In the genomic region with DNA sequence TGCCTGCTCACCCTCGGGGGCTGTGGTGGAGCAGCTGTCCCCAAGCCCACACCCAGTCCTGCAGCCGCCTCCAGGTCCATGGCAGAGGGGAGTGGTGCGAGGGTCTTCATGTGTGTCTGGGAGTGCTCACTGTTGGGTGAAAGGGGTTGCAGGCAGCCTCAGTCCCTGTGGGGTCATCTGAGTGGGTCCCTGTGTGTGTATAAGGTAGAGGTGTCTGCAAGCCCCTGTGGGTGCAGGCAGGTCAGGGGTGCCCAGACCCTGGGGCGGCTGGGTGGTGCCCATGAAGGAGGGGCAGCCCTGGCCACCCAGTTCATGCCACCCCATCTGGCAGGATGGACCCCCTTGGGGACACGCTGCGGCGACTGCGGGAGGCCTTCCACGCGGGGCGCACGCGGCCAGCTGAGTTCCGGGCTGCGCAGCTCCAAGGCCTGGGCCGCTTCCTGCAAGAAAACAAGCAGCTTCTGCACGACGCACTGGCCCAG, we compare ENCODE assay signal across 16 cellular contexts. TPM values are rescaled to one million over a fixed set of nuclear protein-coding genes. Genes with fewer than 3 reads are reported as not detected.
DNase-seq lines count a peak whose midpoint lies in the region; ATAC-seq and TF ChIP-seq lines count a peak whose summit lies in the region.
"Had no signal": no experiment of that assay in that cellular context is flagged by ENCODE, and none has a peak within 500 bp of the region (broad histone marks: within the 10 kb centered on the region; RNA-seq: fewer than 3 reads in every experiment).

No MANE protein-coding gene starts in this region.

- H3K4me1 ChIP-seq in BLaER1 (peaks cover 78% of the 10 kb centered on the region), SJSA1 (replicated peaks) (peaks cover 52% of the 10 kb centered on the region), esophagus muscularis mucosa (peaks cover 15 to 61% (median 55%) of the 10 kb centered on the region in 4 donors), trophoblast cell (ENCODE audit: control insufficient read depth in 1 of 2, insufficient read depth in 2 of 2, low read length in 2 of 2) (peaks cover 35 to 45% of the 10 kb centered on the region in 2 experiments)

- no peak overlapping the region for H2BK120ac ChIP-seq in trophoblast cell (ENCODE audit: insufficient read depth, low read length, poor library complexity)

- H3K36me3 ChIP-seq in BLaER1 (0 out of 2 replicates have a peak, but pooled peaks cover 5% of the 10 kb centered on the region), SJSA1 (peaks cover 24% of the 10 kb centered on the region), esophagus muscularis mucosa (no peaks in the 10 kb centered on the region), trophoblast cell (ENCODE audit: control insufficient read depth in 1 of 2, insufficient read depth in 2 of 2, low read length in 2 of 2) (no peaks in the 10 kb centered on the region)

- H2BK5ac ChIP-seq in trophoblast cell (ENCODE audit: low read depth, low read length, poor library complexity), result no peak overlapping the region

- H4K12ac ChIP-seq in trophoblast cell (ENCODE audit: low read depth, low read length), result no peak overlapping the region

- H3K4me3 ChIP-seq in BLaER1 (no peak overlapping the region), SJSA1 (no peak overlapping the region), esophagus muscularis mucosa (no peak overlapping the region), trophoblast cell (ENCODE audit: low read depth, low read length) (peak overlapping the region; percentile 13)
- H3K4me3 ChIP-seq: GM12878, GM23338 had no signal

- H3K9me3 ChIP-seq in BLaER1 (no peaks in the 10 kb centered on the region), SJSA1 (replicated peaks) (no peaks in the 10 kb centered on the region), esophagus muscularis mucosa (no peaks in the 10 kb centered on the region), trophoblast cell (ENCODE audit: insufficient read depth, low read depth, low read length) (peaks cover 1% of the 10 kb centered on the region)

- peaks cover 6% of the 10 kb centered on the region for H3K27me3 Mint-ChIP-seq in glutamatergic neuron (ENCODE audit: unreplicated experiment)
- H3K27me3 Mint-ChIP-seq: activated CD4-positive, alpha-beta T cell treated with anti-CD3 and anti-CD28 coated beads for 36 hours had no signal

- no peak overlapping the region for H2AK5ac ChIP-seq in trophoblast cell (ENCODE audit: low read length)

- H4K8ac ChIP-seq in trophoblast cell (ENCODE audit: low read depth, low read length), result no peak overlapping the region

- no peak overlapping the region for H3K23ac ChIP-seq in trophoblast cell (ENCODE audit: low read length)

- H3K36me3 Mint-ChIP-seq in glutamatergic neuron (ENCODE audit: unreplicated experiment), result no peaks in the 10 kb centered on the region

- peaks cover 5% of the 10 kb centered on the region for H3K4me1 Mint-ChIP-seq in glutamatergic neuron (ENCODE audit: low read depth, unreplicated experiment)
- H3K4me1 Mint-ChIP-seq: activated CD4-positive, alpha-beta T cell treated with anti-CD3 and anti-CD28 coated beads for 36 hours had no signal

- peak overlapping the region; percentile 98 for H2BK12ac ChIP-seq in trophoblast cell (ENCODE audit: low read length)

- peak overlapping the region; percentile 73 for H3K9ac ChIP-seq in BLaER1
- H3K9ac ChIP-seq in trophoblast cell (ENCODE audit: low read length), result no peak overlapping the region

- H2AFZ ChIP-seq in trophoblast cell (ENCODE audit: insufficient read depth, low read length, poor library complexity), result no peak overlapping the region
- H2AFZ ChIP-seq: GM23338 had no signal

- H4K20me1 ChIP-seq in BLaER1, result no peaks in the 10 kb centered on the region

- no peak overlapping the region for H3K4ac ChIP-seq in trophoblast cell (ENCODE audit: low read depth, low read length)

- peaks cover 31% of the 10 kb centered on the region for H3K79me1 ChIP-seq in trophoblast cell (ENCODE audit: low read length)

- no peak for TF ChIP-seq POLR2A in esophagus muscularis mucosa (IDR thresholded peaks at IDR 0.05; ENCODE audit: low read depth)

- ATAC-seq in GM18517 (IDR thresholded peaks at IDR 0.05; ENCODE audit: unreplicated experiment), result no peak
- ATAC-seq: GM12878, GM23338 had no signal

- peak overlapping the region; percentile 16 for H4K91ac ChIP-seq in trophoblast cell (ENCODE audit: low read depth, low read length)

- no peak overlapping the region for H3K4me3 Mint-ChIP-seq in glutamatergic neuron (ENCODE audit: unreplicated experiment)
- H3K4me3 Mint-ChIP-seq: activated CD4-positive, alpha-beta T cell treated with anti-CD3 and anti-CD28 coated beads for 36 hours; GM23338 had no signal

- in situ Hi-C loops in GM13977 (cut with MboI; ENCODE audit: low pct_unique_long_range_greater_than_20kb, low sequenced_read_pairs, unreplicated experiment), result no loop called here

- H3K27ac Mint-ChIP-seq in glutamatergic neuron (ENCODE audit: unreplicated experiment), result no peak overlapping the region
- H3K27ac Mint-ChIP-seq: activated CD4-positive, alpha-beta T cell treated with anti-CD3 and anti-CD28 coated beads for 36 hours; GM23338 had no signal

- H3K4me2 ChIP-seq in BLaER1, result peak overlapping the region; percentile 100
- no peak overlapping the region for H3K4me2 ChIP-seq in trophoblast cell (ENCODE audit: low read length)
- H3K4me2 ChIP-seq: GM23338 had no signal

- DNase-seq in SJSA1 (ENCODE audit: low read depth in 1 of 2, low spot score in 2 of 2), result no peak
- no peak for DNase-seq in esophagus muscularis mucosa (ENCODE audit: extremely low spot score)
- DNase-seq in trophoblast cell, result no peak
- no peak for DNase-seq in glutamatergic neuron
- DNase-seq in GOT3 (lab: John Stamatoyannopoulos, UW), result no peak
- DNase-seq in GM13977 (ENCODE audit: low spot score), result no peak
- DNase-seq: activated naive CD4-positive, alpha-beta T cell treated with Interleukin-2 at 50 U/mL for 16 hours; NCI-H1417 treated with DMSO at 0.1 percent for 48 hours; NK-92 treated with Interleukin-12 subunit alpha and Interleukin-12 subunit beta, amount 100 ng/mL, for 24 hours; occipital lobe; SIG-M5 had no signal

- intact Hi-C loops in esophagus muscularis mucosa (cut with DNase I), result no loop called here

- no peak for TF ChIP-seq CTCF in esophagus muscularis mucosa (IDR thresholded peaks at IDR 0.05)
- TF ChIP-seq CTCF in glutamatergic neuron (IDR thresholded peaks at IDR 0.05; ENCODE audit: partially characterized antibody, unreplicated experiment), result no peak
- no peak for TF ChIP-seq CTCF in GM13977 (IDR thresholded peaks at IDR 0.05; ENCODE audit: extremely low read depth, insufficient read depth, missing control alignments)

- H3K27me3 ChIP-seq in BLaER1, result no peaks in the 10 kb centered on the region
- H3K27me3 ChIP-seq in SJSA1 (replicated peaks), result no peaks in the 10 kb centered on the region
- no peaks in the 10 kb centered on the region for H3K27me3 ChIP-seq in esophagus muscularis mucosa
- no peaks in the 10 kb centered on the region for H3K27me3 ChIP-seq in trophoblast cell (ENCODE audit: insufficient read depth, low read length)

- TF ChIP-seq EP300 in esophagus muscularis mucosa (IDR thresholded peaks at IDR 0.05), result no peak

- H3K27ac ChIP-seq in BLaER1 (peak overlapping the region; percentile 96), SJSA1 (peak overlapping the region; percentile 98), esophagus muscularis mucosa (replicated peaks in 1 of 4) (peak overlapping the region in 3 of 4 donors; percentile 13 to 51 (median 40)), trophoblast cell (ENCODE audit: low read depth, low read length) (no peak overlapping the region)

- H3K9me3 Mint-ChIP-seq in glutamatergic neuron (ENCODE audit: unreplicated experiment), result peaks cover 9% of the 10 kb centered on the region
- H3K9me3 Mint-ChIP-seq: GM23338 had no signal

- H3K14ac ChIP-seq in trophoblast cell (ENCODE audit: low read length), result no peak overlapping the region

- WGBS in esophagus muscularis mucosa, result 60% methylated on average over 1 of the region's 18 CpGs
- no CpG with 5 or more reads among the region's 18 CpGs for WGBS in trophoblast cell (ENCODE audit: extremely low coverage, insufficient coverage, insufficient read length)

- no peak overlapping the region for H3K18ac ChIP-seq in trophoblast cell (ENCODE audit: low read length)

- peaks cover 5% of the 10 kb centered on the region for H3K79me2 ChIP-seq in trophoblast cell (ENCODE audit: control insufficient read depth, insufficient read depth, low read length, poor library complexity)

RNA-seq across cellular contexts. Expression of a gene that starts 4.9 kb away (rescaled TPM):
- total RNA-seq in SJSA1 (2014; rRNA removed; shearing (Covaris generic)), result 52.3 and 59.8 TPM in 2 replicates
- 10 to 100 TPM; 10.6 to 17.2 (median 12.6) TPM for total RNA-seq in esophagus muscularis mucosa
- polyA plus RNA-seq in trophoblast cell (2013), result 0.42 TPM in 2 replicates
- total RNA-seq in glutamatergic neuron (ENCODE audit: unreplicated experiment), result 0.22 TPM
- total RNA-seq: activated CD4-positive, alpha-beta T cell treated with anti-CD3 and anti-CD28 coated beads for 36 hours; GM23338 had no signal

RNA-seq across cellular contexts. Expression of a gene that starts 11.1 kb away (rescaled TPM):
- total RNA-seq in SJSA1 (2014; rRNA removed; shearing (Covaris generic)), result 53.8 and 73.5 TPM in 2 replicates
- total RNA-seq in esophagus muscularis mucosa (10 to 100 TPM; 16.6 to 38.4 (median 31.6) TPM), glutamatergic neuron (ENCODE audit: unreplicated experiment) (0.86 TPM)
- 6.6 and 7.0 TPM in 2 replicates for polyA plus RNA-seq in trophoblast cell (2013)

RNA-seq across cellular contexts. Expression of a gene that starts 15.5 kb away (rescaled TPM):
- total RNA-seq in SJSA1 (2014; rRNA removed; shearing (Covaris generic)), result 266 and 451 TPM in 2 replicates
- total RNA-seq in esophagus muscularis mucosa (100 to 1,000 TPM; 178 to 271 (median 198) TPM), glutamatergic neuron (ENCODE audit: unreplicated experiment) (136 TPM)
- 81.4 and 85.8 TPM in 2 replicates for polyA plus RNA-seq in trophoblast cell (2013)

RNA-seq across cellular contexts. Expression of a gene that starts 23.8 kb away (rescaled TPM):
- 124 and 155 TPM in 2 replicates for total RNA-seq in SJSA1 (2014; rRNA removed; shearing (Covaris generic))
- total RNA-seq in esophagus muscularis mucosa, result 100 to 1,000 TPM in 1 of 4 donors, 10 to 100 TPM in 3; 61.6 to 124 (median 81.4) TPM
- polyA plus RNA-seq in trophoblast cell (2013), result 43.6 and 47.2 TPM in 2 replicates
- total RNA-seq in glutamatergic neuron (ENCODE audit: unreplicated experiment), result 47.2 TPM
